ENCODE assay signal across 12 cellular contexts in genomic region chr15:68298336-68298735, GRCh38. TPM values are rescaled to one million over a fixed set of nuclear protein-coding genes. Genes with fewer than 3 reads are reported as not detected.
DNase-seq lines count a peak whose midpoint lies in the region; ATAC-seq, FAIRE-seq and TF ChIP-seq lines count a peak whose summit lies in the region.
"Had no signal": no experiment of that assay in that cellular context is flagged by ENCODE, and none has a peak within 500 bp of the region (broad histone marks: within the 10 kb centered on the region; RNA-seq: fewer than 3 reads in every experiment).

No MANE protein-coding gene starts in this region.

- H3K27ac Mint-ChIP-seq in activated T-helper 17 cell treated with anti-CD3 and anti-CD28 coated beads, Interleukin-2, amount 50 U/mL, for 72 hours, result peak overlapping the region; percentile 62

- no peak overlapping the region for H2BK15ac ChIP-seq in mesenchymal stem cell (ENCODE audit: low read depth, poor library complexity, severe bottlenecking)

- ATAC-seq in Right ventricle myocardium superior (ENCODE audit: poor library complexity) (no peak), GM21381 (IDR thresholded peaks at IDR 0.05; ENCODE audit: unreplicated experiment) (no peak), GM21367 (IDR thresholded peaks at IDR 0.05; ENCODE audit: unreplicated experiment) (no peak)
- no peak for ATAC-seq in activated T-helper 17 cell treated with anti-CD3 and anti-CD28 coated beads, Interleukin-2, amount 50 U/mL, for 72 hours (replicated peaks)

- intact Hi-C loops in Right ventricle myocardium superior (cut with DNase I), result no loop called here

- H3K9ac ChIP-seq in mesenchymal stem cell (ENCODE audit: low read length), result peak overlapping the region; percentile 66

- no peak for TF ChIP-seq CTCF in right atrium auricular region (IDR thresholded peaks at IDR 0.05)

- H2BK12ac ChIP-seq in mesenchymal stem cell (ENCODE audit: low read length in 2 of 2), result no peak overlapping the region

- H3K4me3 ChIP-seq in right atrium auricular region (no peak overlapping the region), mesenchymal stem cell (ENCODE audit: insufficient read depth in 1 of 2, low read depth in 1 of 2, low read length in 2 of 2) (no peak overlapping the region)

- H3K18ac ChIP-seq in mesenchymal stem cell (ENCODE audit: low read depth in 1 of 2, low read length in 2 of 2), result no peak overlapping the region

- peak overlapping the region; percentile 65 for H3K4me3 Mint-ChIP-seq in activated T-helper 17 cell treated with anti-CD3 and anti-CD28 coated beads, Interleukin-2, amount 50 U/mL, for 72 hours

- no peak overlapping the region for H3K23ac ChIP-seq in mesenchymal stem cell (ENCODE audit: low read length in 2 of 2)

- peaks cover 12% of the 10 kb centered on the region for H3K79me1 ChIP-seq in mesenchymal stem cell (replicated peaks; ENCODE audit: low read length, poor library complexity, severe bottlenecking)

- H2AK5ac ChIP-seq in mesenchymal stem cell (ENCODE audit: low read length, severe bottlenecking), result no peak overlapping the region

- peaks cover 5% of the 10 kb centered on the region for H3K4me1 Mint-ChIP-seq in activated T-helper 17 cell treated with anti-CD3 and anti-CD28 coated beads, Interleukin-2, amount 50 U/mL, for 72 hours

- peak; percentile 51 for DNase-seq in right atrium auricular region (ENCODE audit: low spot score)
- no peak for DNase-seq in Right ventricle myocardium superior
- no peak for DNase-seq in mesenchymal stem cell
- DNase-seq in frontal cortex (ENCODE audit: low spot score in 2 of 2), result no peak
- DNase-seq in DMS153 treated with DMSO at 0.1 percent for 48 hours (lab: John Stamatoyannopoulos, UW; ENCODE audit: unreplicated experiment), result no peak
- DNase-seq: activated CD4-positive, alpha-beta T cell treated with anti-CD3 and anti-CD28 coated beads, Interleukin-2, amount 50 U/mL, for 48 hours; Kasumi-1; left ventricle myocardium superior had no signal

- H3K4me1 ChIP-seq in right atrium auricular region, result peaks cover 0 to 53% of the 10 kb centered on the region in 2 donors
- peaks cover 6% of the 10 kb centered on the region for H3K4me1 ChIP-seq in mesenchymal stem cell (ENCODE audit: control insufficient read depth, insufficient read depth, low read depth, low read length)

- no peak overlapping the region for H2BK5ac ChIP-seq in mesenchymal stem cell (ENCODE audit: low read depth, low read length, poor library complexity, severe bottlenecking)

- H3K9me3 Mint-ChIP-seq in activated T-helper 17 cell treated with anti-CD3 and anti-CD28 coated beads, Interleukin-2, amount 50 U/mL, for 72 hours, result no peaks in the 10 kb centered on the region

- no peak for FAIRE-seq in frontal cortex (lab: Jason Lieb, UNC)

- H3K27ac ChIP-seq in right atrium auricular region, result peak overlapping the region in 1 of 2 donors; percentile 59
- H3K27ac ChIP-seq in mesenchymal stem cell (ENCODE audit: low read length, poor library complexity, severe bottlenecking), result no peak overlapping the region

- H2BK120ac ChIP-seq in mesenchymal stem cell (ENCODE audit: low read depth, low read length), result no peak overlapping the region

- H2AFZ ChIP-seq in mesenchymal stem cell (ENCODE audit: low read depth, low read length), result no peak overlapping the region

- H3K27me3 ChIP-seq in right atrium auricular region, result no peaks in the 10 kb centered on the region
- no peaks in the 10 kb centered on the region for H3K27me3 ChIP-seq in mesenchymal stem cell (ENCODE audit: control insufficient read depth in 1 of 2, insufficient read depth in 1 of 2, low read length in 2 of 2)
- H3K27me3 ChIP-seq: ovary had no signal

- H3K36me3 Mint-ChIP-seq in activated T-helper 17 cell treated with anti-CD3 and anti-CD28 coated beads, Interleukin-2, amount 50 U/mL, for 72 hours (ENCODE audit: low read depth), result peaks cover 22% of the 10 kb centered on the region

- WGBS in mesenchymal stem cell, result 94% methylated on average over 3 of the region's 3 CpGs

- H4K91ac ChIP-seq in mesenchymal stem cell (ENCODE audit: low read length), result no peak overlapping the region

- H3K4ac ChIP-seq in mesenchymal stem cell (ENCODE audit: low read depth in 1 of 2, low read length in 2 of 2), result no peak overlapping the region

- H3K36me3 ChIP-seq in right atrium auricular region, result peaks cover 4% of the 10 kb centered on the region
- peaks cover 33 to 46% of the 10 kb centered on the region in 2 experiments for H3K36me3 ChIP-seq in mesenchymal stem cell (ENCODE audit: control insufficient read depth in 1 of 2, insufficient read depth in 2 of 2, low read depth in 1 of 2, low read length in 2 of 2)
- H3K36me3 ChIP-seq: ovary had no signal

- H4K8ac ChIP-seq in mesenchymal stem cell (ENCODE audit: low read length), result no peak overlapping the region

- no peak overlapping the region for H3K4me2 ChIP-seq in mesenchymal stem cell (ENCODE audit: low read length, poor library complexity, severe bottlenecking)

- no peaks in the 10 kb centered on the region for H3K27me3 Mint-ChIP-seq in activated T-helper 17 cell treated with anti-CD3 and anti-CD28 coated beads, Interleukin-2, amount 50 U/mL, for 72 hours

- H3K14ac ChIP-seq in mesenchymal stem cell (ENCODE audit: low read length in 2 of 2), result no peak overlapping the region

- H3K9me3 ChIP-seq in right atrium auricular region (no peaks in the 10 kb centered on the region), mesenchymal stem cell (ENCODE audit: control insufficient read depth, low read length) (no peaks in the 10 kb centered on the region)
- H3K9me3 ChIP-seq: ovary had no signal

RNA-seq across cellular contexts. Expression of gene FEM1B, which starts 20.8 kb away (rescaled TPM):
- total RNA-seq in right atrium auricular region, result 10 to 100 TPM; 33.1 to 55.3 TPM
- total RNA-seq in Right ventricle myocardium superior, result 40.8 TPM
- total RNA-seq in activated T-helper 17 cell treated with anti-CD3 and anti-CD28 coated beads, Interleukin-2, amount 50 U/mL, for 72 hours, result 10 to 100 TPM; 35.1 to 43.6 TPM
- 28.3 TPM for polyA plus RNA-seq in mesenchymal stem cell (2013, experiment 1 of 2)
- 28.2 TPM for polyA plus RNA-seq in mesenchymal stem cell (2013, experiment 2 of 2)
- total RNA-seq in frontal cortex, result 213 TPM
